19 cellular contexts compared by ENCODE assay signal in the genomic region with DNA sequence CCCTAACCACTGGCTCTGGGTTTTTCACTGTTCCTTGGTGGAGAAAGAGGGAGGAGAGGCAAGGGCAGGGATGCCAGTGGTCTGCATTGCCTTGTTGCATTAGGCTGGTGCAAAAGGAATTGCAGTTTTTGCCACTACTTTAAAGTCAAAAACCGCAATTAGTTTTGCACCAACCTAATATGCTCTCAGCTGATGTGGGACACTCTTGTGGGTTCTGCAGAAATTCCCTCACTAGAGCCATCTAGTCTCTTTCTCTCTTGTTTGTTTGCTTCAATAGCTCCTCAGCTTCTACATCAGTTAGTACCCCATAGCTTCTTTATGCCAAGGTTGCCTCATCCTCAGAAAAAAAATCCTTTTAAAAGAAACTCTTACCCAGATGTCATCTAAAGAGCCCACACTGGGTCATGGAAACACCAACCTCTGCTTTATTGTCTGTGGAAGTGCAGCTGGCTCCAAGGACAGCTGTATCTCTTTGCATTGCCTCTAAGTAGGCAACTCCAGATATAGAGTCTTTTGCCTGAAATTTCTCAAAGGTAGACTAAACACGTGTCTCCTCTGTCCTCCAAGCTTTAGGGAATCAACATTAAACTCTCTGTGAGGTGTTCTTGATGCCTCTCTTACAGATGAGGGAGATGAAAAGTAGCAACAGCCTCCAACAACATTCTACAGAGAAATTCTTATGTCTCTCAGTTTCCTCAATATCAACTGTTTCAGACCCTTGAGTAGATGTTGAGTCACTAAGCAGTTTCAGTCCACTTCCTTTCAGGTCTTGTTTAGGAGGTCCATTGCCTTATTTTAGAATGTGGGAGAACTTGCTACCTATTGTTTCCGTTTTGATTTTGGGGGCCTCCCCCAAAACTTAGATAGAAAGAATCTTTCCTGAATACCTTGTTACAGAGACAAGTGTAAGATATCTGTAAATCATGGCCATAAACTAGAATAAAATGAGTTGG.
DNase-seq lines count a peak whose midpoint lies in the region; ATAC-seq, FAIRE-seq and TF ChIP-seq lines count a peak whose summit lies in the region.
"Had no signal": no experiment of that assay in that cellular context is flagged by ENCODE, and none has a peak within 500 bp of the region (broad histone marks: within the 10 kb centered on the region; RNA-seq: fewer than 3 reads in every experiment).

No MANE protein-coding gene starts in this region.

- DNase-seq in GM12891 (ENCODE audit: insufficient read length, low spot score) (no peak), DMS53 treated with DMSO at 0.1 percent for 48 hours (lab: John Stamatoyannopoulos, UW; ENCODE audit: unreplicated experiment) (no peak), neural progenitor cell (ENCODE audit: low spot score) (no peak), GM19238 (ENCODE audit: insufficient read length, low spot score) (no peak)
- DNase-seq in activated effector memory CD4-positive, alpha-beta T cell treated with anti-CD3 and anti-CD28 coated beads, Interleukin-2, amount 50 U/mL, for 16 hours, result no peak
- DNase-seq: activated T-cell treated with anti-CD3 and anti-CD28 coated beads, Interleukin-2, amount 50 U/mL, for 1 hour; amniotic stem cell; colonic mucosa; DMS 273 treated with DMSO at 0.1 percent for 48 hours; esophagus squamous epithelium; left lung; MV-4-11; NCI-H226; stimulated activated CD8-positive, alpha-beta memory T cell treated with anti-CD3 and anti-CD28 coated beads, Interleukin-4, amount 100 ng/mL, for 48 hours had no signal

- no peaks in the 10 kb centered on the region for H3F3A ChIP-seq in neural progenitor cell (ENCODE audit: low read depth)

- TF ChIP-seq CTCF in neural progenitor cell (IDR thresholded peaks at IDR 0.05), result no peak

- H3K27me3 Mint-ChIP-seq in neural progenitor cell (ENCODE audit: insufficient read depth, low read depth), result peaks cover 2% of the 10 kb centered on the region

- H3K4me1 Mint-ChIP-seq in neural progenitor cell, result no peaks in the 10 kb centered on the region

- no peaks in the 10 kb centered on the region for H3K36me3 ChIP-seq in neural progenitor cell
- H3K36me3 ChIP-seq: colonic mucosa, esophagus squamous epithelium, left lung had no signal

- peak; percentile 64 for ATAC-seq in GM19023 (IDR thresholded peaks at IDR 0.05; ENCODE audit: unreplicated experiment)
- peak; percentile 57 for ATAC-seq in GM21737 (IDR thresholded peaks at IDR 0.05; ENCODE audit: unreplicated experiment)
- ATAC-seq in HG03442 (IDR thresholded peaks at IDR 0.05; ENCODE audit: unreplicated experiment), result peak; percentile 87
- ATAC-seq: left lung had no signal

- H3K9me3 ChIP-seq in neural progenitor cell (ENCODE audit: low read depth), result no peaks in the 10 kb centered on the region
- H3K9me3 ChIP-seq: colonic mucosa, esophagus squamous epithelium, left lung had no signal

- H3K79me2 ChIP-seq in neural progenitor cell (ENCODE audit: low read depth), result no peaks in the 10 kb centered on the region

- no peaks in the 10 kb centered on the region for H3K9me3 Mint-ChIP-seq in neural progenitor cell

- peak; percentile 58 for FAIRE-seq in GM12891 (lab: Jason Lieb, UNC)
- FAIRE-seq: RCC 7860 had no signal

- H3K27ac ChIP-seq in neural progenitor cell, result no peak overlapping the region
- H3K27ac ChIP-seq: colonic mucosa, esophagus squamous epithelium, left lung had no signal

- H3K4me1 ChIP-seq in neural progenitor cell, result no peaks in the 10 kb centered on the region
- H3K4me1 ChIP-seq: colonic mucosa, esophagus squamous epithelium, left lung had no signal

- no peak overlapping the region for H3K9ac ChIP-seq in neural progenitor cell

- H3K27ac Mint-ChIP-seq in neural progenitor cell, result no peak overlapping the region
- H3K27ac Mint-ChIP-seq: T-helper 1 cell treated with Interleukin-12 subunit alpha and Interleukin-12 subunit beta and Interleukin-4 antibody, amounts not matched to agents 30 μg/mL and 1 μg/mL, for 36 hours had no signal

- no peaks in the 10 kb centered on the region for H3K36me3 Mint-ChIP-seq in neural progenitor cell

- H3K4me2 ChIP-seq in neural progenitor cell, result no peak overlapping the region

- no peak overlapping the region for H3K4me3 Mint-ChIP-seq in neural progenitor cell
- H3K4me3 Mint-ChIP-seq: T-helper 1 cell treated with Interleukin-12 subunit alpha and Interleukin-12 subunit beta and Interleukin-4 antibody, amounts not matched to agents 30 μg/mL and 1 μg/mL, for 36 hours had no signal

- no peaks in the 10 kb centered on the region for H3K27me3 ChIP-seq in neural progenitor cell
- H3K27me3 ChIP-seq: colonic mucosa, esophagus squamous epithelium, left lung had no signal

- no peak overlapping the region for H2AFZ ChIP-seq in neural progenitor cell (replicated peaks)

- no peak for TF ChIP-seq POLR2A in GM12891 (IDR thresholded peaks at IDR 0.05; ENCODE audit: low read depth, low read length)

- no peaks in the 10 kb centered on the region for H4K20me1 ChIP-seq in neural progenitor cell (ENCODE audit: low read depth)

- H3K4me3 ChIP-seq in neural progenitor cell, result no peak overlapping the region
- H3K4me3 ChIP-seq: colonic mucosa, esophagus squamous epithelium, left lung had no signal

TF ChIP-seq in GM12891, 5 proteins besides CTCF, POLR2A, EP300 and RAD21:
- TF ChIP-seq TAF1 (IDR thresholded peaks at IDR 0.05; ENCODE audit: low read depth, low read length) (no peak), SPI1 (IDR thresholded peaks at IDR 0.05; ENCODE audit: low read depth, low read length) (peak; percentile 62), POU2F2 (IDR thresholded peaks at IDR 0.05; ENCODE audit: low read depth, low read length) (no peak), PAX5 (IDR thresholded peaks at IDR 0.05; ENCODE audit: insufficient read depth, low read length, severe bottlenecking) (no peak), POLR2AphosphoS5 (IDR thresholded peaks at IDR 0.05; ENCODE audit: low read depth, low read length) (no peak)
TF ChIP-seq in GM12891: peak in this region for 1.
